In genomic region chr1:201180901-201181300, GRCh38 we compare ENCODE assay signal across 21 cellular contexts. TPM values are rescaled to one million over a fixed set of nuclear protein-coding genes. Genes with fewer than 3 reads are reported as not detected.
DNase-seq lines count a peak whose midpoint lies in the region; TF ChIP-seq lines count a peak whose summit lies in the region.
"Had no signal": no experiment of that assay in that cellular context is flagged by ENCODE, and none has a peak within 500 bp of the region (broad histone marks: within the 10 kb centered on the region; RNA-seq: fewer than 3 reads in every experiment).

No MANE protein-coding gene starts in this region.

- TF ChIP-seq CTCF in spleen (IDR thresholded peaks at IDR 0.05 in 8 of 11, conservative IDR thresholded peaks at IDR 0.05 in 3 of 11): no peak

- H3K9me3 ChIP-seq in spleen: peaks cover 0 to 8% (median 0%) of the 10 kb centered on the region in 8 donors
- H3K9me3 ChIP-seq: A549, Caco-2 had no signal

- no peak overlapping the region for H3K4me3 ChIP-seq in spleen
- H3K4me3 ChIP-seq: A549 had no signal

- intact Hi-C loops in spleen (cut with DNase I; ENCODE audit: low total_unique reads): no loop called here

- TF ChIP-seq POLR2A in spleen (IDR thresholded peaks at IDR 0.05): no peak

- H3K27ac ChIP-seq in spleen: no peak overlapping the region
- H3K27ac ChIP-seq: 22Rv1, A549, C4-2B had no signal

- WGBS in spleen, 5 donors: 75 to 98% (median 95%) methylated on average over 5 to 6 of the region's 6 CpGs

- H3K36me3 ChIP-seq in spleen: no peaks in the 10 kb centered on the region

- no peaks in the 10 kb centered on the region for H3K4me1 ChIP-seq in spleen

- H3K27me3 ChIP-seq in spleen (replicated peaks in 1 of 7): peaks cover 0 to 27% (median 0%) of the 10 kb centered on the region in 7 donors

- peak; percentile 30 for DNase-seq in activated effector memory CD4-positive, alpha-beta T cell treated with anti-CD3 and anti-CD28 coated beads, Interleukin-2, amount 50 U/mL, for 16 hours
- no peak for DNase-seq in activated effector memory CD4-positive, alpha-beta T cell treated with Interleukin-2 at 50 U/mL for 16 hours
- DNase-seq in cerebellar cortex (ENCODE audit: low spot score): peak; percentile 52
- DNase-seq in myocyte (ENCODE audit: low read depth): peak; percentile 33
- DNase-seq in spleen: peak; percentile 6
- DNase-seq in hippocampal formation (lab: John Stamatoyannopoulos, UW): no peak
- DNase-seq in activated gamma-delta T cell (lab: John Stamatoyannopoulos, UW): no peak
- no peak for DNase-seq in NCI-H1417 (lab: John Stamatoyannopoulos, UW)
- DNase-seq: AML-193; Caco-2; CD4-positive, alpha-beta T cell; DMS153; DMS79; GF-D8; H9 had no signal

RNA-seq across cellular contexts. Expression of gene IGFN1, which starts 9.7 kb away (rescaled TPM):
- 0.26 and 0.29 TPM in 2 replicates for total RNA-seq in myocyte
- polyA plus RNA-seq in myocyte (2012): 0.08 TPM
- not detected for total RNA-seq in spleen
- under 1 TPM; 0.02 to 0.03 (median 0.02) TPM for polyA plus RNA-seq in spleen
- total RNA-seq: CD4-positive, alpha-beta T cell; H1; H9 had no signal
- polyA plus RNA-seq: BJ, H1 had no signal

RNA-seq across cellular contexts. Expression of gene TMEM9, which starts 26.6 kb away (rescaled TPM):
- 86.5 and 88.2 TPM in 2 replicates for total RNA-seq in myocyte
- polyA plus RNA-seq in myocyte (2012): 109 TPM
- 10 to 100 TPM; 21.5 to 50.3 (median 33.9) TPM for total RNA-seq in spleen
- polyA plus RNA-seq in spleen: 10 to 100 TPM; 28.2 to 39.8 (median 35.6) TPM

RNA-seq across cellular contexts. Expression of gene ASCL5, which starts 53.9 kb away (rescaled TPM):
- total RNA-seq in myocyte (not detected in 2 replicates), spleen (under 1 TPM in 1 of 7 donors, not detected in 6; 0.85 TPM)
- polyA plus RNA-seq in myocyte (2012): 0.25 TPM
- under 1 TPM; 0.06 to 0.09 (median 0.09) TPM for polyA plus RNA-seq in spleen
- total RNA-seq: Daoy had no signal

Comparison
In these comparisons a context has a peak if more than half of its experiments do, and no peak if none do; other contexts are left out.
1. DNase-seq: peak in activated effector memory CD4-positive, alpha-beta T cell treated with anti-CD3 and anti-CD28 coated beads, Interleukin-2, amount 50 U/mL, for 16 hours (single experiment), cerebellar cortex (single experiment), myocyte (single experiment) and spleen (single experiment); none in activated effector memory CD4-positive, alpha-beta T cell treated with Interleukin-2 at 50 U/mL for 16 hours (single experiment), hippocampal formation (0 of 2), activated gamma-delta T cell (single experiment) and NCI-H1417 (0 of 3).